9 cellular contexts compared by ENCODE assay signal in the genomic region with DNA sequence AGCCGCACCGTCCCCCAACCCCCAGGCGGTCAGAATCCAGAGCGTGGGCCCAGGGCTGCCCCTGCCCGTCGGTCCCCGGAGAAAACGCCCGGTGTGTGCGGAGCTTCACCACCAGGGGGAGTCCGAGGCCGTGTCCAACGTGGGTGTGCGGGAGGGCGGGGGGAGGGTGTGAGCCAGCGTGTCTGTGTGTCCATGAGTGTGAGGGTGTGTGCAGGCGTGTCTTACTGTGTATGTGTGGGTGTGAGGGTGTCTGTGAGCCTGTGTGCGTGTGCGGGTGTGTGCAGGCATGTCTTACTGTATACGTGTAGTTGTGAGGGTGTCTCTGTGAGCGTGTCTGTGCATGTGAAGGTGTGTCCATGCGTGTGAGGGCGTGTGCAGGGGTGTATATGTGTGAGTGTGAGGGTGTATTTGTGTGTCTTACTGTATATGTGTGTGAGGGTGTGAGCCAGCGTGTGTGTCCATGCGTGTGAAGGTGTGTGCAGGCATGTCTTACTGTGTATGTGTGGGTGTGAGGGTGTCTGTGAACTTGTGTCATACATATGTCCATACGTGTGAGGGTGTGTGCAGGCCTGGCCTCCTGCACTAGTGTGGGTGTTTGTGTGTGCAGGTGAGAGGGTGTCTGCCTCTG. TPM values are rescaled to one million over a fixed set of nuclear protein-coding genes. Genes with fewer than 3 reads are reported as not detected.
A peak's percentile ranks its signal among the peaks of the same experiment; 100 is the strongest.
DNase-seq lines count a peak whose midpoint lies in the region; ATAC-seq, FAIRE-seq and TF ChIP-seq lines count a peak whose summit lies in the region.
"Had no signal": no experiment of that assay in that cellular context is flagged by ENCODE, and none has a peak within 500 bp of the region (broad histone marks: within the 10 kb centered on the region; RNA-seq: fewer than 3 reads in every experiment).

No MANE protein-coding gene starts in this region.

- ATAC-seq in A549 (peak; percentile 55 to 77; a peak in 5 of 6 replicates), lower lobe of right lung (peak; percentile 82 to 84), GM21360 (IDR thresholded peaks at IDR 0.05; ENCODE audit: unreplicated experiment) (no peak)
- ATAC-seq in activated CD8-positive, alpha-beta T cell treated with anti-CD3 and anti-CD28 coated beads for 36 hours = peak; percentile 22

- DNase-seq in A549 (ENCODE audit: low read depth in 1 of 2, low spot score in 1 of 2) (peak; percentile 40 to 80), GM19238 (ENCODE audit: insufficient read length, low spot score) (peak; percentile 82), NCI-H69 (lab: John Stamatoyannopoulos, UW) (peak; percentile 48), dermis microvascular lymphatic vessel endothelial cell (ENCODE audit: low read depth in 2 of 2) (peak; percentile 33 to 65), lower lobe of right lung (peak; percentile 83)
- DNase-seq in activated CD8-positive, alpha-beta T cell treated with anti-CD3 and anti-CD28 coated beads for 36 hours = peak; percentile 85
- peak; percentile 72 for DNase-seq in stimulated activated CD8-positive, alpha-beta memory T cell treated with anti-CD3 and anti-CD28 coated beads, Interleukin-15, amount 100 ng/mL, for 1 hour (ENCODE audit: low read depth)

- TF ChIP-seq POLR2A in A549 (IDR thresholded peaks at IDR 0.05; ENCODE audit: low read length) = no peak

- H3K4me3 Mint-ChIP-seq in activated CD8-positive, alpha-beta T cell treated with anti-CD3 and anti-CD28 coated beads for 36 hours = no peak overlapping the region

- peak; percentile 74 to 75 for TF ChIP-seq RAD21 in A549 (conservative IDR thresholded peaks at IDR 0.05 in 1 of 2, IDR thresholded peaks at IDR 0.05 in 1 of 2)

- intact Hi-C loops in activated CD8-positive, alpha-beta T cell treated with anti-CD3 and anti-CD28 coated beads for 36 hours (cut with micrococcal nuclease) = loop anchor here (5.0 kb wide), 2 partner anchors 117 to 292 kb away; no protein-coding TSS in a partner anchor
- intact Hi-C loops in lower lobe of right lung (cut with DNase I) = no loop called here

- WGBS in A549 (ENCODE audit: missing lambda C conversion rate) = 36% methylated on average over 12 of the region's 26 CpGs

- peaks cover 4% of the 10 kb centered on the region for H3K27me3 Mint-ChIP-seq in activated CD8-positive, alpha-beta T cell treated with anti-CD3 and anti-CD28 coated beads for 36 hours

- no peaks in the 10 kb centered on the region for H3K36me3 ChIP-seq in lower lobe of right lung

- H3K4me3 ChIP-seq in A549 (no peak overlapping the region), lower lobe of right lung (no peak overlapping the region)

- no peaks in the 10 kb centered on the region for H3K36me3 Mint-ChIP-seq in activated CD8-positive, alpha-beta T cell treated with anti-CD3 and anti-CD28 coated beads for 36 hours (ENCODE audit: low read depth)

- H3K27ac ChIP-seq in A549 (no peak overlapping the region), lower lobe of right lung (no peak overlapping the region)

- CTCF ChIA-PET in A549 (lab: Yijun Ruan, JAX) = interaction anchor here (0.6 to 2.3 kb wide), 48 partner anchors 8 to 424 kb away, joined by 3 to 29 read pairs (median 5); no protein-coding TSS in a partner anchor
- CTCF ChIA-PET in activated CD8-positive, alpha-beta T cell treated with anti-CD3 and anti-CD28 coated beads for 36 hours (lab: Charles Lee) = interaction anchor here (0.7 to 2.0 kb wide), 30 partner anchors 8 to 308 kb away, joined by 3 to 35 read pairs (median 4); a partner anchor contains a TSS

- POLR2A ChIA-PET in A549 (lab: Yijun Ruan, JAX) = interaction anchor here (0.6 kb wide), 1 partner anchor 280 kb away, joined by 3 read pairs; no protein-coding TSS in a partner anchor
- POLR2A ChIA-PET in activated CD8-positive, alpha-beta T cell treated with anti-CD3 and anti-CD28 coated beads for 36 hours (lab: Charles Lee) = interaction anchor here (1.0 to 1.2 kb wide), 2 partner anchors 12 to 114 kb away, joined by 3 read pairs; no protein-coding TSS in a partner anchor

- TF ChIP-seq EP300 in A549 (IDR thresholded peaks at IDR 0.05) = no peak

- no peak for FAIRE-seq in A549 (lab: Jason Lieb, UNC)

- H3K27me3 ChIP-seq in lower lobe of right lung (ENCODE audit: low read depth) = peaks cover 4% of the 10 kb centered on the region

- H3K9me3 Mint-ChIP-seq in activated CD8-positive, alpha-beta T cell treated with anti-CD3 and anti-CD28 coated beads for 36 hours = no peaks in the 10 kb centered on the region

- H3K4me2 ChIP-seq in A549 = peak overlapping the region; percentile 24; the same call in 2 of the 3 replicates

- peaks cover 14% of the 10 kb centered on the region for H3K4me1 ChIP-seq in A549
- H3K4me1 ChIP-seq in lower lobe of right lung = peaks cover 13% of the 10 kb centered on the region

- TF ChIP-seq CTCF in A549 (IDR thresholded peaks at IDR 0.05) = peak; percentile 76
- TF ChIP-seq CTCF in activated CD8-positive, alpha-beta T cell treated with anti-CD3 and anti-CD28 coated beads for 36 hours (IDR thresholded peaks at IDR 0.05) = peak; percentile 80
- peak; percentile 82 for TF ChIP-seq CTCF in lower lobe of right lung (IDR thresholded peaks at IDR 0.05)

- H3K4me1 Mint-ChIP-seq in activated CD8-positive, alpha-beta T cell treated with anti-CD3 and anti-CD28 coated beads for 36 hours (ENCODE audit: low read depth) = peaks cover 31% of the 10 kb centered on the region

- H3K27ac Mint-ChIP-seq in activated CD8-positive, alpha-beta T cell treated with anti-CD3 and anti-CD28 coated beads for 36 hours = peak overlapping the region; percentile 95

- H3K9me3 ChIP-seq in A549 (no peaks in the 10 kb centered on the region), lower lobe of right lung (no peaks in the 10 kb centered on the region)

TF ChIP-seq in A549, 52 proteins besides CTCF, POLR2A, EP300 and RAD21:
- TF ChIP-seq SMC3 (IDR thresholded peaks at IDR 0.05) (peak; percentile 78), MAZ (IDR thresholded peaks at IDR 0.05; ENCODE audit: borderline replicate concordance, low read depth, low read length) (no peak)
- TF ChIP-seq, protein P1, sequence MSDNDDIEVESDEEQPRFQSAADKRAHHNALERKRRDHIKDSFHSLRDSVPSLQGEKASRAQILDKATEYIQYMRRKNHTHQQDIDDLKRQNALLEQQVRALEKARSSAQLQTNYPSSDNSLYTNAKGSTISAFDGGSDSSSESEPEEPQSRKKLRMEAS (IDR thresholded peaks at IDR 0.05) = peak; percentile 47; the same call in 1 of the 2 replicates

RNA-seq across cellular contexts. Expression of a gene that starts 24.6 kb away (rescaled TPM):
- polyA plus RNA-seq in A549 (2011; rRNA removed) (0.21 and 0.22 TPM in 2 replicates), A549 (2017; fragmentation: RNase III; extraction: RNeasy Plus Mini Kit Qiagen cat#74134 plus additional on column Dnase treatment) (0.45 to 0.82 TPM (median 0.72 TPM) in 3 replicates)
- polyA plus RNA-seq in A549 (2012; cell fraction: cytosol; rRNA removed) = 0.32 and 0.52 TPM in 2 replicates
- 0.28 and 0.49 TPM in 2 replicates for polyA plus RNA-seq in A549 (2012; cell fraction: nucleus; rRNA removed)
- 0.29 TPM in 2 replicates for polyA minus RNA-seq in A549 (2011; rRNA and poly(A)+ RNA removed)
- not detected for total RNA-seq in activated CD8-positive, alpha-beta T cell treated with anti-CD3 and anti-CD28 coated beads for 36 hours
- total RNA-seq in dermis microvascular lymphatic vessel endothelial cell (not detected in 2 replicates), lower lobe of right lung (1.8 TPM)
- total RNA-seq: temporal lobe had no signal
